8 cellular contexts compared by ENCODE assay signal in genomic region chr19:52786078-52786463, GRCh38. TPM values are rescaled to one million over a fixed set of nuclear protein-coding genes. Genes with fewer than 3 reads are reported as not detected.
DNase-seq lines count a peak whose midpoint lies in the region; ATAC-seq, FAIRE-seq and TF ChIP-seq lines count a peak whose summit lies in the region.

No MANE protein-coding gene starts in this region.

- no peak for TF ChIP-seq CTCF in bronchial epithelial cell (IDR thresholded peaks at IDR 0.05; ENCODE audit: insufficient read depth, low read length, severe bottlenecking)
- TF ChIP-seq CTCF in liver (IDR thresholded peaks at IDR 0.05; ENCODE audit: low read depth, low read length, missing input control) = no peak
- no peak for TF ChIP-seq CTCF in tibial nerve (IDR thresholded peaks at IDR 0.05)

- H3K4me3 ChIP-seq in BLaER1 treated with 17β-estradiol and CSF1 and Interleukin-3, amounts not matched to agents 10 nM and 100 nM = peak overlapping the region; percentile 67 to 93 (median 88)
- H3K4me3 ChIP-seq in MG63 (peak overlapping the region; percentile 65), bronchial epithelial cell (ENCODE audit: low read depth, low read length) (peak overlapping the region; percentile 57), liver (ENCODE audit: low read depth in 1 of 3, low read length in 3 of 3) (peak overlapping the region; percentile 71 to 93 (median 85)), tibial nerve (peak overlapping the region; percentile 31 to 69 (median 62))

- H3K27me3 ChIP-seq in BLaER1 treated with 17β-estradiol and CSF1 and Interleukin-3, amounts not matched to agents 10 nM and 100 nM = no peaks in the 10 kb centered on the region
- H3K27me3 ChIP-seq in MG63 (no peaks in the 10 kb centered on the region), bronchial epithelial cell (ENCODE audit: control insufficient read depth, insufficient read depth, low read length) (no peaks in the 10 kb centered on the region), liver (ENCODE audit: control insufficient read depth in 4 of 4, insufficient read depth in 4 of 4, low read length in 3 of 4) (no peaks in the 10 kb centered on the region), tibial nerve (no peaks in the 10 kb centered on the region)

- FAIRE-seq in bronchial epithelial cell (lab: Jason Lieb, UNC) = no peak

- no peak for TF ChIP-seq RAD21 in liver (IDR thresholded peaks at IDR 0.05)

- H3K4me1 ChIP-seq in BLaER1 treated with 17β-estradiol and CSF1 and Interleukin-3, amounts not matched to agents 10 nM and 100 nM = peaks cover 20 to 33% (median 25%) of the 10 kb centered on the region in 10 experiments; a peak in 19 of 20 replicates
- peaks cover 3 to 10% (median 5%) of the 10 kb centered on the region in 4 donors for H3K4me1 ChIP-seq in liver (ENCODE audit: control insufficient read depth in 4 of 4, insufficient read depth in 4 of 4, low read length in 3 of 4)
- peaks cover 0 to 18% (median 0%) of the 10 kb centered on the region in 4 donors for H3K4me1 ChIP-seq in tibial nerve

- H3K27ac ChIP-seq in BLaER1 treated with 17β-estradiol and CSF1 and Interleukin-3, amounts not matched to agents 10 nM and 100 nM = peak overlapping the region; percentile 57 to 83 (median 72)
- H3K27ac ChIP-seq in liver (ENCODE audit: low read depth in 1 of 2, low read length in 2 of 2) = peak overlapping the region; percentile 20 to 43
- H3K27ac ChIP-seq in tibial nerve = peak overlapping the region in 3 of 4 donors; percentile 67 to 82 (median 81)

- DNase-seq in MG63 (no peak), bronchial epithelial cell (ENCODE audit: low read depth) (peak; percentile 1), tibial nerve (ENCODE audit: low spot score in 2 of 2) (no peak), NCI-H2196 (lab: John Stamatoyannopoulos, UW; ENCODE audit: unreplicated experiment) (no peak), COLO829 (ENCODE audit: low spot score) (no peak)

- WGBS in liver = 3% methylated on average over 23 of the region's 23 CpGs
- 3 to 6% methylated on average over 20 to 23 of the region's 23 CpGs for WGBS in tibial nerve, 2 donors

- no peak for TF ChIP-seq EP300 in tibial nerve (IDR thresholded peaks at IDR 0.05)

- H3K36me3 ChIP-seq in BLaER1 treated with 17β-estradiol and CSF1 and Interleukin-3, amounts not matched to agents 10 nM and 100 nM = peaks cover 4 to 26% (median 15%) of the 10 kb centered on the region in 11 experiments; a peak in 21 of 22 replicates
- H3K36me3 ChIP-seq in MG63 (no peaks in the 10 kb centered on the region; the same call in 1 of the 2 replicates), bronchial epithelial cell (ENCODE audit: control insufficient read depth, insufficient read depth, low read length) (peaks cover 2% of the 10 kb centered on the region), liver (ENCODE audit: control insufficient read depth in 4 of 4, insufficient read depth in 3 of 4, low read depth in 1 of 4, low read length in 3 of 4) (peaks cover 0 to 3% (median 0%) of the 10 kb centered on the region in 4 donors), tibial nerve (peaks cover 0 to 27% (median 0%) of the 10 kb centered on the region in 3 donors)

- H3K4me2 ChIP-seq in BLaER1 treated with 17β-estradiol and CSF1 and Interleukin-3, amounts not matched to agents 10 nM and 100 nM = peak overlapping the region; percentile 92 to 100 (median 99)

- peaks cover 0 to 7% (median 0%) of the 10 kb centered on the region in 11 experiments; a peak in 1 of 22 replicates for H3K9me3 ChIP-seq in BLaER1 treated with 17β-estradiol and CSF1 and Interleukin-3, amounts not matched to agents 10 nM and 100 nM (replicated peaks in 1 of 11)
- H3K9me3 ChIP-seq in MG63 (peaks cover 3% of the 10 kb centered on the region), liver (ENCODE audit: control insufficient read depth in 4 of 4, low read length in 3 of 4) (peaks cover 0 to 34% (median 11%) of the 10 kb centered on the region in 4 donors), tibial nerve (peaks cover 0 to 11% (median 0%) of the 10 kb centered on the region in 4 donors)

- H4K20me1 ChIP-seq in BLaER1 treated with 17β-estradiol and CSF1 and Interleukin-3, amounts not matched to agents 10 nM and 100 nM = peaks cover 0 to 43% (median 0%) of the 10 kb centered on the region in 11 experiments; a peak in 4 of 22 replicates

- peak overlapping the region; percentile 79 to 92 (median 83) for H3K9ac ChIP-seq in BLaER1 treated with 17β-estradiol and CSF1 and Interleukin-3, amounts not matched to agents 10 nM and 100 nM
- H3K9ac ChIP-seq in liver (ENCODE audit: low read depth in 1 of 2, low read length in 2 of 2) = peak overlapping the region in 1 of 2 donors; percentile 47

- no peak for TF ChIP-seq POLR2A in tibial nerve (IDR thresholded peaks at IDR 0.05)

- ATAC-seq in GM21515 (IDR thresholded peaks at IDR 0.05; ENCODE audit: unreplicated experiment) = peak; percentile 31

TF ChIP-seq in liver, 16 proteins besides CTCF, POLR2A, EP300 and RAD21:
- TF ChIP-seq SP1 (IDR thresholded peaks at IDR 0.05) = no peak
- no peak for TF ChIP-seq FOXA2 (IDR thresholded peaks at IDR 0.05)
- no peak for TF ChIP-seq GABPA (IDR thresholded peaks at IDR 0.05 in 1 of 2, conservative IDR thresholded peaks at IDR 0.05 in 1 of 2)
- TF ChIP-seq YY1 (IDR thresholded peaks at IDR 0.05) = no peak
- no peak for TF ChIP-seq NR2F2 (IDR thresholded peaks at IDR 0.05)
- TF ChIP-seq ATF3 (IDR thresholded peaks at IDR 0.05) = no peak
- no peak for TF ChIP-seq HNF4A (conservative IDR thresholded peaks at IDR 0.05)
- no peak for TF ChIP-seq FOXA1 (IDR thresholded peaks at IDR 0.05)
- no peak for TF ChIP-seq JUND (IDR thresholded peaks at IDR 0.05)
- no peak for TF ChIP-seq ZBTB33 (IDR thresholded peaks at IDR 0.05)
- no peak for TF ChIP-seq TAF1 (conservative IDR thresholded peaks at IDR 0.05)

RNA-seq across cellular contexts. Expression of gene ZNF600, which starts 0.5 kb away (rescaled TPM):
- 1.9 and 2.8 TPM in 2 replicates for total RNA-seq in MG63 (2014; rRNA removed; shearing (Covaris generic); ENCODE audit: low replicate concordance)
- total RNA-seq in bronchial epithelial cell (9.1 and 10.0 TPM in 2 replicates), liver (1 to 10 TPM; 1.4 to 2.1 TPM), tibial nerve (10 to 100 TPM in 1 of 4 donors, 1 to 10 TPM in 3; 6.3 to 10.3 (median 8.2) TPM)
- polyA plus RNA-seq in liver = 1 to 10 TPM; 1.5 to 1.6 TPM

RNA-seq across cellular contexts. Expression of gene ZNF28, which starts 35.4 kb away (rescaled TPM):
- total RNA-seq in MG63 (2014; rRNA removed; shearing (Covaris generic); ENCODE audit: low replicate concordance) = 7.8 and 14.1 TPM in 2 replicates
- total RNA-seq in bronchial epithelial cell (30.3 and 44.4 TPM in 2 replicates), liver (10 to 100 TPM in 1 of 2 donors, 1 to 10 TPM in 1; 2.7 to 11.5 TPM), tibial nerve (10 to 100 TPM in 2 of 4 donors, 1 to 10 TPM in 2; 7.2 to 20.3 (median 13.5) TPM)
- 1 to 10 TPM; 1.0 to 4.8 TPM for polyA plus RNA-seq in liver

RNA-seq across cellular contexts. Expression of gene ZNF611, which starts 51.2 kb away (rescaled TPM):
- total RNA-seq in MG63 (2014; rRNA removed; shearing (Covaris generic); ENCODE audit: low replicate concordance) = 5.3 and 5.5 TPM in 2 replicates
- 10.0 TPM in 2 replicates for total RNA-seq in bronchial epithelial cell
- total RNA-seq in liver = 10 to 100 TPM in 1 of 2 donors, 1 to 10 TPM in 1; 3.9 to 12.7 TPM
- 1 to 10 TPM in 1 of 2 donors, under 1 TPM in 1; 0.50 to 1.5 TPM for polyA plus RNA-seq in liver
- 10 to 100 TPM; 11.6 to 15.9 (median 13.3) TPM for total RNA-seq in tibial nerve
